ENCODE assay signal across 1 cellular context in genomic region chr11:134818531-134818930, GRCh38.
TF ChIP-seq lines count a peak whose summit lies in the region.

No MANE protein-coding gene starts in this region.

TF ChIP-seq in HepG2, 621 proteins besides CTCF, POLR2A, EP300 and RAD21 (continued from another document):
- TF ChIP-seq ZNF770 (CRISPR knock-in tag; IDR thresholded peaks at IDR 0.05), result no peak
- TF ChIP-seq ZNF605 (CRISPR knock-in tag; IDR thresholded peaks at IDR 0.05), result no peak
- no peak for TF ChIP-seq MXD3 (CRISPR knock-in tag; IDR thresholded peaks at IDR 0.05)
- TF ChIP-seq FOXA1 (IDR thresholded peaks at IDR 0.05), result no peak
- TF ChIP-seq FOXA1 (CRISPR knock-in tag; IDR thresholded peaks at IDR 0.05), result no peak
- no peak for TF ChIP-seq ZBTB38 (CRISPR knock-in tag; IDR thresholded peaks at IDR 0.05)
